In the genomic region with DNA sequence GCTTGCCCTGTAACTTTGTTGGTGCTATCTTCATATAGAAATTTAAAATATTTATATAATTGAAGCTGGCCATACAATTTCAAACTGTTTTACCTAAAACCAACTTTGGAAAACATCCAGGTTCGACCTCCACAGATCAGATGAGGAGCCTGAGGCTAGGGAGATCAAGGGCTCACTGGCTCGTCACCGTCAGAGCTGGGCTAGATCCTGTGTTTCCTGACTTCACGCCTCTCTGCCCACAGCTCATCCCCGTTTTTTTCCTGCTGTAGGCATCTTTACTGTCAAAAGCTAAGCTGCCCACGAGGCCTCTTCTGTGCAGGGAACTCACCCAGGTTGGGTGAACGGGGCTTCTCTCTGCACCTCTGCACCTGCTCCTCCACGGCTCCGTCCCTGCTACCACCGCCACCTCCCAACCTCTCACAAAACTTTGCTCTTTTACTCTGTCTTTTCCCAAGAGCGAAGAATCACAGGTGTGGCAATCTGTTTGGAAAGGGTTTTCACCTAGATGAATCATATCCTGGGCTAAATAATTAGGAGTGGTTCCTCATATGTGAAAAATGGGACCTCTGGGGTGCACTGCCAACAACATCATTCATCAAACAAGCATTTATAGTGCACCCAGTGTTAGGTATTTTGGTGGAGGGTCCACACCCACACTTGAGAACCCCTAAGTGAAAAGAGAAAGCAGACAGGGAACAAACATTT, we compare ENCODE assay signal across 3 cellular contexts.
TF ChIP-seq lines count a peak whose summit lies in the region.

No MANE protein-coding gene starts in this region.

TF ChIP-seq in A549, 52 proteins besides CTCF, POLR2A, EP300 and RAD21:
- TF ChIP-seq SREBF2 (IDR thresholded peaks at IDR 0.05) = no peak
- TF ChIP-seq RCOR1 (IDR thresholded peaks at IDR 0.05; ENCODE audit: low read depth, low read length) = no peak
- TF ChIP-seq CHD2 (IDR thresholded peaks at IDR 0.05; ENCODE audit: low read length, partially characterized antibody) = no peak
- TF ChIP-seq HOXB13 (CRISPR knock-in tag; IDR thresholded peaks at IDR 0.05; ENCODE audit: low read depth) = no peak
- TF ChIP-seq TFCP2L1 (CRISPR knock-in tag; IDR thresholded peaks at IDR 0.05) = no peak

TF ChIP-seq in endothelial cell of umbilical vein, 7 proteins besides CTCF, POLR2A, EP300 and RAD21:
- TF ChIP-seq MYC (IDR thresholded peaks at IDR 0.05; ENCODE audit: low read depth, low read length) = no peak
- no peak for TF ChIP-seq GATA2 (IDR thresholded peaks at IDR 0.05; ENCODE audit: insufficient read depth, insufficient read length, low read depth, low read length)
- TF ChIP-seq POLR2AphosphoS5 (IDR thresholded peaks at IDR 0.05; ENCODE audit: insufficient read depth, low read depth, low read length) = no peak
- TF ChIP-seq JUN (IDR thresholded peaks at IDR 0.05; ENCODE audit: borderline replicate concordance, insufficient read depth, insufficient read length, low read depth) = no peak
- no peak for TF ChIP-seq FOS (IDR thresholded peaks at IDR 0.05; ENCODE audit: borderline replicate concordance, insufficient read depth, low read length)
- no peak for TF ChIP-seq EZH2 (IDR thresholded peaks at IDR 0.05; ENCODE audit: borderline replicate concordance, low read depth, low read length, severe bottlenecking)
- TF ChIP-seq, protein P1, sequence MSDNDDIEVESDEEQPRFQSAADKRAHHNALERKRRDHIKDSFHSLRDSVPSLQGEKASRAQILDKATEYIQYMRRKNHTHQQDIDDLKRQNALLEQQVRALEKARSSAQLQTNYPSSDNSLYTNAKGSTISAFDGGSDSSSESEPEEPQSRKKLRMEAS (IDR thresholded peaks at IDR 0.05; ENCODE audit: insufficient read depth, insufficient read length) = no peak

TF ChIP-seq in WTC11, 78 proteins besides CTCF, POLR2A, EP300 and RAD21:
- TF ChIP-seq ZBTB21 (CRISPR knock-in tag; IDR thresholded peaks at IDR 0.05; ENCODE audit: borderline replicate concordance) (no peak), E2F1 (CRISPR knock-in tag; IDR thresholded peaks at IDR 0.05) (no peak), ATF3 (CRISPR knock-in tag; conservative IDR thresholded peaks at IDR 0.05) (no peak), MYBL2 (CRISPR knock-in tag; IDR thresholded peaks at IDR 0.05) (no peak), SP1 (CRISPR knock-in tag; conservative IDR thresholded peaks at IDR 0.05) (no peak), CREB1 (CRISPR knock-in tag; IDR thresholded peaks at IDR 0.05) (no peak), ATF1 (CRISPR knock-in tag; IDR thresholded peaks at IDR 0.05) (no peak), IRF2 (CRISPR knock-in tag; IDR thresholded peaks at IDR 0.05; ENCODE audit: borderline replicate concordance, low read depth) (no peak), ELF4 (CRISPR knock-in tag; IDR thresholded peaks at IDR 0.05; ENCODE audit: low read depth) (no peak), STAT6 (CRISPR knock-in tag; conservative IDR thresholded peaks at IDR 0.05; ENCODE audit: low read depth) (no peak), JUN (CRISPR knock-in tag; IDR thresholded peaks at IDR 0.05) (no peak), ZNF232 (CRISPR knock-in tag; IDR thresholded peaks at IDR 0.05) (no peak), ZBTB43 (CRISPR knock-in tag; IDR thresholded peaks at IDR 0.05) (no peak), TEAD1 (CRISPR knock-in tag; IDR thresholded peaks at IDR 0.05) (no peak), CDX4 (CRISPR knock-in tag; IDR thresholded peaks at IDR 0.05; ENCODE audit: borderline replicate concordance) (no peak), ZNF416 (CRISPR knock-in tag; IDR thresholded peaks at IDR 0.05) (no peak), ZNF317 (CRISPR knock-in tag; IDR thresholded peaks at IDR 0.05; ENCODE audit: borderline replicate concordance, low read depth) (no peak), GTF2I (CRISPR knock-in tag; conservative IDR thresholded peaks at IDR 0.05) (no peak), PRRX2 (CRISPR knock-in tag; IDR thresholded peaks at IDR 0.05) (no peak)
- TF ChIP-seq, protein P2, sequence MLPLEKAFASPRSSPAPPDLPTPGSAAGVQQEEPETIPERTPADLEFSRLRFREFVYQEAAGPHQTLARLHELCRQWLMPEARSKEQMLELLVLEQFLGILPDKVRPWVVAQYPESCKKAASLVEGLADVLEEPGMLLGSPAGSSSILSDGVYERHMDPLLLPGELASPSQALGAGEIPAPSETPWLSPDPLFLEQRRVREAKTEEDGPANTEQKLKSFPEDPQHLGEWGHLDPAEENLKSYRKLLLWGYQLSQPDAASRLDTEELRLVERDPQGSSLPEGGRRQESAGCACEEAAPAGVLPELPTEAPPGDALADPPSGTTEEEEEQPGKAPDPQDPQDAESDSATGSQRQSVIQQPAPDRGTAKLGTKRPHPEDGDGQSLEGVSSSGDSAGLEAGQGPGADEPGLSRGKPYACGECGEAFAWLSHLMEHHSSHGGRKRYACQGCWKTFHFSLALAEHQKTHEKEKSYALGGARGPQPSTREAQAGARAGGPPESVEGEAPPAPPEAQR (CRISPR knock-in tag; IDR thresholded peaks at IDR 0.05) = no peak
